Comparison of ENCODE assay signal across 16 cellular contexts in genomic region chr7:64614812-64615211, GRCh38. TPM values are rescaled to one million over a fixed set of nuclear protein-coding genes. Genes with fewer than 3 reads are reported as not detected.
A peak's percentile ranks its signal among the peaks of the same experiment; 100 is the strongest.
DNase-seq lines count a peak whose midpoint lies in the region; ATAC-seq, FAIRE-seq and TF ChIP-seq lines count a peak whose summit lies in the region.
"Had no signal": no experiment of that assay in that cellular context is flagged by ENCODE, and none has a peak within 500 bp of the region (broad histone marks: within the 10 kb centered on the region; RNA-seq: fewer than 3 reads in every experiment).

No MANE protein-coding gene starts in this region.

- peaks cover 0 to 8% of the 10 kb centered on the region in 2 donors for H3K36me3 Mint-ChIP-seq in activated naive CD4-positive, alpha-beta T cell treated with anti-CD3 and anti-CD28 coated beads, Interleukin-2, amount 50 U/mL, for 72 hours
- H3K36me3 Mint-ChIP-seq in activated naive CD4-positive, alpha-beta T cell treated with anti-CD3 and anti-CD28 coated beads for 36 hours (ENCODE audit: low read depth), result no peaks in the 10 kb centered on the region
- H3K36me3 Mint-ChIP-seq: CD8-positive, alpha-beta T cell had no signal

- H3K79me2 ChIP-seq in HepG2 (ENCODE audit: insufficient read depth, low read length), result no peaks in the 10 kb centered on the region

- intact Hi-C loops in activated naive CD4-positive, alpha-beta T cell treated with anti-CD3 and anti-CD28 coated beads for 36 hours (cut with micrococcal nuclease), result no loop called here
- intact Hi-C loops in HepG2 (cut with micrococcal nuclease; ENCODE audit: unreplicated experiment), result loop anchor here (5.0 kb wide), 2 partner anchors 433 to 1598 kb away; no protein-coding TSS in a partner anchor

- H3K4me2 ChIP-seq in HepG2 (ENCODE audit: low read depth, low read length), result no peak overlapping the region
- H3K4me2 ChIP-seq: BLaER1 treated with 17β-estradiol and CSF1 and Interleukin-3, amounts not matched to agents 10 nM and 100 nM had no signal

- H3K27me3 ChIP-seq in HepG2 (ENCODE audit: control insufficient read depth in 1 of 2, insufficient read depth in 2 of 2, low read length in 2 of 2), result no peaks in the 10 kb centered on the region
- H3K27me3 ChIP-seq: BLaER1 treated with 17β-estradiol and CSF1 and Interleukin-3, amounts not matched to agents 10 nM and 100 nM had no signal

- no peak for FAIRE-seq in HepG2 (lab: Jason Lieb, UNC)
- FAIRE-seq in GM19239 (lab: Jason Lieb, UNC), result no peak
- FAIRE-seq: GM12878, H1 had no signal

- no peaks in the 10 kb centered on the region for H3K4me1 Mint-ChIP-seq in activated naive CD4-positive, alpha-beta T cell treated with anti-CD3 and anti-CD28 coated beads for 36 hours (ENCODE audit: low read depth)
- H3K4me1 Mint-ChIP-seq: H9 had no signal

- H3K4me3 Mint-ChIP-seq in activated naive CD4-positive, alpha-beta T cell treated with anti-CD3 and anti-CD28 coated beads for 36 hours, result no peak overlapping the region
- H3K4me3 Mint-ChIP-seq: B cell; CD8-positive, alpha-beta T cell; H9 had no signal

- H3K27ac Mint-ChIP-seq in activated naive CD4-positive, alpha-beta T cell treated with anti-CD3 and anti-CD28 coated beads, Interleukin-2, amount 50 U/mL, for 72 hours, result no peak overlapping the region
- H3K27ac Mint-ChIP-seq in activated naive CD4-positive, alpha-beta T cell treated with anti-CD3 and anti-CD28 coated beads for 36 hours, result no peak overlapping the region
- H3K27ac Mint-ChIP-seq: B cell; CD8-positive, alpha-beta T cell; H9 had no signal

- in situ Hi-C loops in HepG2 (cut with HindIII; ENCODE audit: extremely low pct_ligation_motif_present, low pct_unique_long_range_greater_than_20kb), result loop anchor here (25.0 kb wide), 1 partner anchor 428 kb away; no protein-coding TSS in a partner anchor

- no peak for TF ChIP-seq POLR2A in HepG2 (IDR thresholded peaks at IDR 0.05; ENCODE audit: insufficient read depth in 1 of 2, low read depth in 2 of 2, low read length in 2 of 2)

- no peaks in the 10 kb centered on the region; the same call in 1 of the 2 replicates for H3K9me3 ChIP-seq in HepG2 (ENCODE audit: low read length)

- no peaks in the 10 kb centered on the region for H3K27me3 Mint-ChIP-seq in activated naive CD4-positive, alpha-beta T cell treated with anti-CD3 and anti-CD28 coated beads for 36 hours (ENCODE audit: low read depth)
- H3K27me3 Mint-ChIP-seq: B cell had no signal

- no peak overlapping the region for H3K27ac ChIP-seq in coronary artery
- no peak overlapping the region for H3K27ac ChIP-seq in HepG2 (ENCODE audit: extremely low read length, insufficient read depth, low read length)
- H3K27ac ChIP-seq: BLaER1 treated with 17β-estradiol and CSF1 and Interleukin-3, amounts not matched to agents 10 nM and 100 nM had no signal

- POLR2A ChIA-PET in HepG2 (lab: Yijun Ruan, JAX), result no interaction called here

- H2AFZ ChIP-seq in HepG2 (ENCODE audit: low read length), result no peak overlapping the region

- no peak overlapping the region for H3K9ac ChIP-seq in HepG2 (ENCODE audit: insufficient read depth, low read depth, low read length)
- H3K9ac ChIP-seq: BLaER1 treated with 17β-estradiol and CSF1 and Interleukin-3, amounts not matched to agents 10 nM and 100 nM had no signal

- no peak for DNase-seq in activated naive CD4-positive, alpha-beta T cell treated with anti-CD3 and anti-CD28 coated beads, Interleukin-2, amount 50 U/mL, for 72 hours (ENCODE audit: low spot score in 2 of 2)
- DNase-seq in activated naive CD4-positive, alpha-beta T cell treated with anti-CD3 and anti-CD28 coated beads for 36 hours, result no peak
- peak; percentile 78 for DNase-seq in RKO (ENCODE audit: low spot score)
- DNase-seq in coronary artery (ENCODE audit: low spot score), result peak; percentile 1
- DNase-seq in HepG2 (ENCODE audit: low spot score), result no peak
- DNase-seq in GM19239 (ENCODE audit: insufficient read length, low spot score), result no peak
- DNase-seq in MV-4-11 (lab: John Stamatoyannopoulos, UW), result no peak
- DNase-seq: Calu3; CD8-positive, alpha-beta T cell; DMS79 treated with DMSO at 0.1 percent for 48 hours; EL; H9 had no signal

- no peak for TF ChIP-seq EP300 in HepG2 (IDR thresholded peaks at IDR 0.05; ENCODE audit: low read depth in 2 of 2, low read length in 2 of 2)
- TF ChIP-seq EP300 in HepG2 (CRISPR knock-in tag; IDR thresholded peaks at IDR 0.05; ENCODE audit: borderline replicate concordance), result no peak

- peak; percentile 40 to 76 for ATAC-seq in activated naive CD4-positive, alpha-beta T cell treated with anti-CD3 and anti-CD28 coated beads, Interleukin-2, amount 50 U/mL, for 72 hours
- ATAC-seq in HepG2, result no peak
- ATAC-seq: CD8-positive, alpha-beta T cell; GM12878 had no signal

- no peaks in the 10 kb centered on the region for H3K36me3 ChIP-seq in HepG2 (replicated peaks in 1 of 2; ENCODE audit: control insufficient read depth in 1 of 2, insufficient read depth in 2 of 2, low read length in 2 of 2)
- H3K36me3 ChIP-seq: BLaER1 treated with 17β-estradiol and CSF1 and Interleukin-3, amounts not matched to agents 10 nM and 100 nM had no signal

- no peak overlapping the region for H3K4me3 ChIP-seq in coronary artery
- no peak overlapping the region for H3K4me3 ChIP-seq in HepG2 (replicated peaks in 1 of 3; ENCODE audit: insufficient read depth in 1 of 3, low read depth in 2 of 3, low read length in 3 of 3)
- H3K4me3 ChIP-seq: BLaER1 treated with 17β-estradiol and CSF1 and Interleukin-3, amounts not matched to agents 10 nM and 100 nM; GM12878 had no signal

- peaks cover 0 to 3% of the 10 kb centered on the region in 2 donors for H3K9me3 Mint-ChIP-seq in activated naive CD4-positive, alpha-beta T cell treated with anti-CD3 and anti-CD28 coated beads, Interleukin-2, amount 50 U/mL, for 72 hours
- H3K9me3 Mint-ChIP-seq in activated naive CD4-positive, alpha-beta T cell treated with anti-CD3 and anti-CD28 coated beads for 36 hours, result peaks cover 14% of the 10 kb centered on the region

- TF ChIP-seq CTCF in coronary artery (IDR thresholded peaks at IDR 0.05) (no peak), HepG2 (CRISPR knock-in tag; IDR thresholded peaks at IDR 0.05) (no peak)

- no peaks in the 10 kb centered on the region for H4K20me1 ChIP-seq in HepG2 (ENCODE audit: insufficient read depth, low read length)
- H4K20me1 ChIP-seq: BLaER1 treated with 17β-estradiol and CSF1 and Interleukin-3, amounts not matched to agents 10 nM and 100 nM had no signal

- CTCF ChIA-PET in activated naive CD4-positive, alpha-beta T cell treated with anti-CD3 and anti-CD28 coated beads for 36 hours (lab: Charles Lee), result interaction anchor here (1.1 kb wide), 1 partner anchor 9 kb away, joined by 3 read pairs; no protein-coding TSS in a partner anchor
- CTCF ChIA-PET in HepG2 (lab: Yijun Ruan, JAX; ENCODE audit: low intra/inter-chr PET ratio, low total read pairs), result no interaction called here

- no peak for TF ChIP-seq RAD21 in HepG2 (CRISPR knock-in tag; IDR thresholded peaks at IDR 0.05)

- no peaks in the 10 kb centered on the region for H3K4me1 ChIP-seq in HepG2 (ENCODE audit: insufficient read depth, low read length)
- H3K4me1 ChIP-seq: BLaER1 treated with 17β-estradiol and CSF1 and Interleukin-3, amounts not matched to agents 10 nM and 100 nM had no signal

- WGBS in HepG2 (ENCODE audit: low lambda C conversion rate), result 4% methylated on average over 3 of the region's 3 CpGs

- BruUV-seq in HepG2 (replicated peaks; lab: Mats Ljungman, UMichigan), result no TSS peak

RNA-seq across cellular contexts. Expression of gene ZNF107, which starts 51.1 kb away (rescaled TPM):
- 10 to 100 TPM; 10.0 to 22.7 TPM for total RNA-seq in activated naive CD4-positive, alpha-beta T cell treated with anti-CD3 and anti-CD28 coated beads, Interleukin-2, amount 50 U/mL, for 72 hours
- total RNA-seq in activated naive CD4-positive, alpha-beta T cell treated with anti-CD3 and anti-CD28 coated beads for 36 hours, result 1 to 10 TPM; 7.7 to 8.0 TPM
- 5.4 and 9.4 TPM in 2 replicates for total RNA-seq in HepG2 (2016; rRNA removed; fragmentation: Illumina TruSeq; extraction: Trizol)
- 0.44 and 0.61 TPM in 2 replicates for total RNA-seq in HepG2 (2016; cell fraction: cytosol; rRNA removed; fragmentation: Illumina TruSeq; extraction: Trizol; ENCODE audit: low read depth)
- 5.3 and 9.7 TPM in 2 replicates for total RNA-seq in HepG2 (2016; cell fraction: insoluble cytoplasmic fraction; rRNA removed; fragmentation: Illumina TruSeq; extraction: Trizol)
- total RNA-seq in HepG2 (2016; cell fraction: membrane; rRNA removed; fragmentation: Illumina TruSeq; extraction: Trizol), result 1.9 and 2.0 TPM in 2 replicates
- total RNA-seq in HepG2 (2016; cell fraction: nucleus; rRNA removed; fragmentation: Illumina TruSeq; extraction: Trizol), result 11.3 and 12.4 TPM in 2 replicates
- 1.6 and 2.5 TPM in 2 replicates for polyA plus RNA-seq in HepG2 (2011; rRNA removed)
- 0.96 and 1.1 TPM in 2 replicates for polyA plus RNA-seq in HepG2 (2011; cell fraction: cytosol; rRNA removed)
- 3.7 and 4.7 TPM in 2 replicates for polyA plus RNA-seq in HepG2 (2011; cell fraction: nucleus; rRNA removed)
- polyA plus RNA-seq in HepG2 (2012), result 1.6 and 1.9 TPM in 2 replicates
- 0.19 and 0.23 TPM in 2 replicates for polyA plus RNA-seq in HepG2 (2016; cell fraction: cytosol; fragmentation: Illumina TruSeq; extraction: Trizol; ENCODE audit: low read depth)
- 7.7 and 8.6 TPM in 2 replicates for polyA plus RNA-seq in HepG2 (2016; cell fraction: insoluble cytoplasmic fraction; fragmentation: Illumina TruSeq; extraction: Trizol; ENCODE audit: low read depth)
- polyA plus RNA-seq in HepG2 (2016; cell fraction: membrane; fragmentation: Illumina TruSeq; extraction: Trizol; ENCODE audit: low read depth), result 0.73 and 0.80 TPM in 2 replicates
- polyA plus RNA-seq in HepG2 (2016; cell fraction: nucleus; fragmentation: Illumina TruSeq; extraction: Trizol; ENCODE audit: insufficient read depth, low read depth), result 23.0 and 26.1 TPM in 2 replicates
- polyA minus RNA-seq in HepG2 (2011; rRNA and poly(A)+ RNA removed; ENCODE audit: low replicate concordance), result 1.4 TPM in 2 replicates
- polyA minus RNA-seq in HepG2 (2011; cell fraction: cytosol; rRNA and poly(A)+ RNA removed), result 2.6 and 2.9 TPM in 2 replicates
- polyA minus RNA-seq in HepG2 (2011; cell fraction: nucleus; rRNA and poly(A)+ RNA removed), result 9.6 and 11.2 TPM in 2 replicates

RNA-seq across cellular contexts. Expression of gene ZNF680, which starts 51.9 kb away (rescaled TPM):
- 10 to 100 TPM; 14.6 to 22.2 TPM for total RNA-seq in activated naive CD4-positive, alpha-beta T cell treated with anti-CD3 and anti-CD28 coated beads, Interleukin-2, amount 50 U/mL, for 72 hours
- 10 to 100 TPM; 13.4 to 14.0 TPM for total RNA-seq in activated naive CD4-positive, alpha-beta T cell treated with anti-CD3 and anti-CD28 coated beads for 36 hours
- total RNA-seq in HepG2 (2016; rRNA removed; fragmentation: Illumina TruSeq; extraction: Trizol), result 12.4 and 14.5 TPM in 2 replicates
- 10.0 and 10.9 TPM in 2 replicates for total RNA-seq in HepG2 (2016; cell fraction: cytosol; rRNA removed; fragmentation: Illumina TruSeq; extraction: Trizol; ENCODE audit: low read depth)
- total RNA-seq in HepG2 (2016; cell fraction: insoluble cytoplasmic fraction; rRNA removed; fragmentation: Illumina TruSeq; extraction: Trizol), result 12.2 and 13.4 TPM in 2 replicates
- 6.7 and 8.9 TPM in 2 replicates for total RNA-seq in HepG2 (2016; cell fraction: membrane; rRNA removed; fragmentation: Illumina TruSeq; extraction: Trizol)
- 32.2 and 32.8 TPM in 2 replicates for total RNA-seq in HepG2 (2016; cell fraction: nucleus; rRNA removed; fragmentation: Illumina TruSeq; extraction: Trizol)
- 1.4 and 2.1 TPM in 2 replicates for polyA plus RNA-seq in HepG2 (2011; rRNA removed)
- polyA plus RNA-seq in HepG2 (2011; cell fraction: cytosol; rRNA removed), result 0.59 and 0.83 TPM in 2 replicates
- 2.2 and 2.9 TPM in 2 replicates for polyA plus RNA-seq in HepG2 (2011; cell fraction: nucleus; rRNA removed)
- polyA plus RNA-seq in HepG2 (2012), result 3.1 and 4.0 TPM in 2 replicates
- polyA plus RNA-seq in HepG2 (2016; cell fraction: cytosol; fragmentation: Illumina TruSeq; extraction: Trizol; ENCODE audit: low read depth), result 0.46 and 0.53 TPM in 2 replicates
- 9.1 and 9.9 TPM in 2 replicates for polyA plus RNA-seq in HepG2 (2016; cell fraction: insoluble cytoplasmic fraction; fragmentation: Illumina TruSeq; extraction: Trizol; ENCODE audit: low read depth)
- polyA plus RNA-seq in HepG2 (2016; cell fraction: membrane; fragmentation: Illumina TruSeq; extraction: Trizol; ENCODE audit: low read depth), result 1.3 and 1.4 TPM in 2 replicates
- polyA plus RNA-seq in HepG2 (2016; cell fraction: nucleus; fragmentation: Illumina TruSeq; extraction: Trizol; ENCODE audit: insufficient read depth, low read depth), result 22.6 and 23.2 TPM in 2 replicates
- 2.0 and 6.6 TPM in 2 replicates for polyA minus RNA-seq in HepG2 (2011; rRNA and poly(A)+ RNA removed; ENCODE audit: low replicate concordance)
- 2.3 and 4.3 TPM in 2 replicates for polyA minus RNA-seq in HepG2 (2011; cell fraction: cytosol; rRNA and poly(A)+ RNA removed)
- polyA minus RNA-seq in HepG2 (2011; cell fraction: nucleus; rRNA and poly(A)+ RNA removed), result 17.5 and 23.4 TPM in 2 replicates
- polyA plus RNA-seq: H1 had no signal

Comparison
In these comparisons a context has a peak if more than half of its experiments do, and no peak if none do; other contexts are left out.
1. DNase-seq: peak in RKO (single experiment) and coronary artery (single experiment); none in activated naive CD4-positive, alpha-beta T cell treated with anti-CD3 and anti-CD28 coated beads, Interleukin-2, amount 50 U/mL, for 72 hours (0 of 2), activated naive CD4-positive, alpha-beta T cell treated with anti-CD3 and anti-CD28 coated beads for 36 hours (single experiment), HepG2 (single experiment), GM19239 (single experiment) and MV-4-11 (single experiment).